Comparison of ENCODE assay signal across 1 cellular context in genomic region chr2:31354837-31355236, GRCh38.
TF ChIP-seq lines count a peak whose summit lies in the region.

No MANE protein-coding gene starts in this region.

TF ChIP-seq in HepG2, 621 proteins besides CTCF, POLR2A, EP300 and RAD21 (continued from another document):
- TF ChIP-seq FOXO4 (CRISPR knock-in tag; conservative IDR thresholded peaks at IDR 0.05): no peak
- TF ChIP-seq ARNT (IDR thresholded peaks at IDR 0.05): no peak
- no peak for TF ChIP-seq SRF (IDR thresholded peaks at IDR 0.05; ENCODE audit: low read depth, low read length)
- TF ChIP-seq ZNF660 (CRISPR knock-in tag; IDR thresholded peaks at IDR 0.05; ENCODE audit: borderline replicate concordance, low read depth): no peak
